In genomic region chr6:164442572-164442971, GRCh38 we compare ENCODE assay signal across 7 cellular contexts.
"Had no signal": no experiment of that assay in that cellular context is flagged by ENCODE, and none has a peak within 500 bp of the region (broad histone marks: within the 10 kb centered on the region; RNA-seq: fewer than 3 reads in every experiment).

No MANE protein-coding gene starts in this region.

- ATAC-seq: HepG2 had no signal

- H3K9ac ChIP-seq: KMS-11 had no signal

- H3K27ac ChIP-seq: HL-60, KMS-11 had no signal

- FAIRE-seq: HepG2, HTR-8/SVneo had no signal

- DNase-seq: IMR-90, KBM-7, KG1 had no signal

- H3K4me2 ChIP-seq: KMS-11 had no signal
